17 cellular contexts compared by ENCODE assay signal in genomic region chr10:14611971-14612693, GRCh38.
DNase-seq lines count a peak whose midpoint lies in the region; ATAC-seq, FAIRE-seq and TF ChIP-seq lines count a peak whose summit lies in the region.
"Had no signal": no experiment of that assay in that cellular context is flagged by ENCODE, and none has a peak within 500 bp of the region (broad histone marks: within the 10 kb centered on the region; RNA-seq: fewer than 3 reads in every experiment).

No MANE protein-coding gene starts in this region.

- in situ Hi-C loops in ACHN (cut with HindIII; ENCODE audit: low pct_ligation_motif_present, low pct_unique_long_range_greater_than_20kb, low sequenced_read_pairs) = no loop called here
- in situ Hi-C loops in HepG2 (cut with HindIII; ENCODE audit: extremely low pct_ligation_motif_present, low pct_unique_long_range_greater_than_20kb) = no loop called here

- DNase-seq in ACHN = peak; percentile 83
- peak; percentile 1 for DNase-seq in MM.1S
- peak; percentile 55 for DNase-seq in HepG2 (ENCODE audit: low spot score)
- no peak for DNase-seq in OCI-M1 (lab: John Stamatoyannopoulos, UW)
- DNase-seq in lower leg skin (ENCODE audit: low spot score in 2 of 2) = no peak
- no peak for DNase-seq in SJCRH30
- no peak for DNase-seq in activated naive CD8-positive, alpha-beta T cell treated with anti-CD3 and anti-CD28 coated beads, Interleukin-2, amount 50 U/mL, for 24 hours
- DNase-seq: activated CD4-positive, alpha-beta T cell treated with anti-CD3 and anti-CD28 coated beads for 48 hours; DND-41; left ventricle myocardium inferior; MG63; stimulated activated CD4-positive, alpha-beta T cell treated with anti-CD3 and anti-CD28 coated beads, Interleukin-12 subunit alpha, Interleukin-12 subunit beta, amount 100 ng/mL, for 4 hours; T-helper 1 cell; tibial artery had no signal

- H3K4me1 Mint-ChIP-seq in activated naive CD8-positive, alpha-beta T cell treated with anti-CD3 and anti-CD28 coated beads, Interleukin-2, amount 50 U/mL, for 24 hours = peaks cover 42% of the 10 kb centered on the region

- H3K4me3 ChIP-seq in MM.1S (ENCODE audit: low read length) (no peak overlapping the region), HepG2 (replicated peaks in 1 of 3; ENCODE audit: insufficient read depth in 1 of 3, low read depth in 2 of 3, low read length in 3 of 3) (peak overlapping the region in 2 of 3 experiments; percentile 17 to 33; a peak in 3 of 6 replicates), lower leg skin (ENCODE audit: low read depth, poor library complexity, severe bottlenecking) (no peak overlapping the region), SJCRH30 (no peak overlapping the region)
- H3K4me3 ChIP-seq: ascending aorta, gastroesophageal sphincter, left ventricle myocardium inferior, MG63, tibial artery had no signal

- no peak overlapping the region for H2AFZ ChIP-seq in MM.1S (ENCODE audit: low read length)
- H2AFZ ChIP-seq in HepG2 (ENCODE audit: low read length) = no peak overlapping the region

- H3K27me3 ChIP-seq in MM.1S (replicated peaks; ENCODE audit: insufficient read depth, low read length) (no peaks in the 10 kb centered on the region), HepG2 (ENCODE audit: control insufficient read depth in 1 of 2, insufficient read depth in 2 of 2, low read length in 2 of 2) (no peaks in the 10 kb centered on the region), SJCRH30 (no peaks in the 10 kb centered on the region)
- H3K27me3 ChIP-seq: ascending aorta, gastroesophageal sphincter, MG63, tibial artery had no signal

- H3K9ac ChIP-seq in MM.1S (ENCODE audit: low read length) (no peak overlapping the region), HepG2 (ENCODE audit: insufficient read depth, low read depth, low read length) (no peak overlapping the region)

- no peaks in the 10 kb centered on the region for H3K27me3 Mint-ChIP-seq in activated naive CD8-positive, alpha-beta T cell treated with anti-CD3 and anti-CD28 coated beads, Interleukin-2, amount 50 U/mL, for 24 hours

- BruUV-seq in HepG2 (replicated peaks; lab: Mats Ljungman, UMichigan) = no TSS peak

- H3K27ac ChIP-seq in MM.1S (ENCODE audit: low read length) = no peak overlapping the region
- peak overlapping the region; percentile 65 for H3K27ac ChIP-seq in HepG2 (ENCODE audit: extremely low read length, insufficient read depth, low read length)
- H3K27ac ChIP-seq in SJCRH30 = no peak overlapping the region
- H3K27ac ChIP-seq: ascending aorta, gastroesophageal sphincter, left ventricle myocardium inferior, tibial artery had no signal

- no peak overlapping the region for H3K4me3 Mint-ChIP-seq in activated naive CD8-positive, alpha-beta T cell treated with anti-CD3 and anti-CD28 coated beads, Interleukin-2, amount 50 U/mL, for 24 hours

- POLR2A ChIA-PET in HepG2 (lab: Yijun Ruan, JAX) = interaction anchor here (1.1 to 2.0 kb wide), 3 partner anchors 24 to 62 kb away, joined by 3 to 6 read pairs (median 4); no protein-coding TSS in a partner anchor

- peaks cover 3% of the 10 kb centered on the region for H3K9me3 Mint-ChIP-seq in activated naive CD8-positive, alpha-beta T cell treated with anti-CD3 and anti-CD28 coated beads, Interleukin-2, amount 50 U/mL, for 24 hours

- WGBS in HepG2 (ENCODE audit: low lambda C conversion rate) = 0% methylated on average over 2 of the region's 2 CpGs
- WGBS in lower leg skin, 2 donors = 25 to 27% methylated on average over 2 of the region's 2 CpGs

- no peak for TF ChIP-seq RAD21 in HepG2 (CRISPR knock-in tag; IDR thresholded peaks at IDR 0.05)

- H3K4me2 ChIP-seq in MM.1S (ENCODE audit: low read depth, low read length) = no peak overlapping the region
- peak overlapping the region; percentile 52 for H3K4me2 ChIP-seq in HepG2 (ENCODE audit: low read depth, low read length)

- H3K9me2 ChIP-seq in MM.1S (replicated peaks; ENCODE audit: insufficient read depth, low read length) = no peaks in the 10 kb centered on the region

- peak; percentile 76 for FAIRE-seq in HepG2 (lab: Jason Lieb, UNC)

- H3K79me2 ChIP-seq in MM.1S (ENCODE audit: low read length) (no peaks in the 10 kb centered on the region), HepG2 (ENCODE audit: insufficient read depth, low read length) (no peaks in the 10 kb centered on the region)

- H3K9me3 ChIP-seq in MM.1S (replicated peaks; ENCODE audit: insufficient read depth, low read length) (no peaks in the 10 kb centered on the region), HepG2 (ENCODE audit: low read length) (no peaks in the 10 kb centered on the region), SJCRH30 (replicated peaks) (no peaks in the 10 kb centered on the region)
- H3K9me3 ChIP-seq: ascending aorta, gastroesophageal sphincter, left ventricle myocardium inferior, MG63, tibial artery had no signal

- no peak; a peak in 1 of 4 replicates for TF ChIP-seq EP300 in HepG2 (IDR thresholded peaks at IDR 0.05; ENCODE audit: low read depth in 2 of 2, low read length in 2 of 2)
- no peak for TF ChIP-seq EP300 in HepG2 (CRISPR knock-in tag; IDR thresholded peaks at IDR 0.05; ENCODE audit: borderline replicate concordance)

- H3K36me3 ChIP-seq in MM.1S (replicated peaks; ENCODE audit: insufficient read depth, low read length) (no peaks in the 10 kb centered on the region; the same call in 1 of the 2 replicates), HepG2 (replicated peaks in 1 of 2; ENCODE audit: control insufficient read depth in 1 of 2, insufficient read depth in 2 of 2, low read length in 2 of 2) (no peaks in the 10 kb centered on the region), SJCRH30 (no peaks in the 10 kb centered on the region)
- H3K36me3 ChIP-seq: ascending aorta, gastroesophageal sphincter, left ventricle myocardium inferior, MG63, tibial artery had no signal

- H3F3A ChIP-seq in MM.1S (ENCODE audit: insufficient read depth, low read length) = 0 out of 2 replicates have a peak, but pooled peaks cover 5% of the 10 kb centered on the region

- peaks cover 16% of the 10 kb centered on the region for H3K4me1 ChIP-seq in MM.1S (ENCODE audit: low read length)
- H3K4me1 ChIP-seq in HepG2 (ENCODE audit: insufficient read depth, low read length) = peaks cover 59% of the 10 kb centered on the region
- H3K4me1 ChIP-seq in SJCRH30 = peaks cover 15% of the 10 kb centered on the region
- H3K4me1 ChIP-seq: ascending aorta had no signal

- CTCF ChIA-PET in HepG2 (lab: Yijun Ruan, JAX; ENCODE audit: low intra/inter-chr PET ratio, low total read pairs) = no interaction called here

- TF ChIP-seq POLR2A in HepG2 (IDR thresholded peaks at IDR 0.05; ENCODE audit: insufficient read depth in 1 of 2, low read depth in 2 of 2, low read length in 2 of 2) = no peak
- TF ChIP-seq POLR2A in lower leg skin (IDR thresholded peaks at IDR 0.05) = no peak

- H3K27ac Mint-ChIP-seq in activated naive CD8-positive, alpha-beta T cell treated with anti-CD3 and anti-CD28 coated beads, Interleukin-2, amount 50 U/mL, for 24 hours = no peak overlapping the region

- no peaks in the 10 kb centered on the region for H3K36me3 Mint-ChIP-seq in activated naive CD8-positive, alpha-beta T cell treated with anti-CD3 and anti-CD28 coated beads, Interleukin-2, amount 50 U/mL, for 24 hours (ENCODE audit: low read depth)

- H4K20me1 ChIP-seq in MM.1S (ENCODE audit: insufficient read depth, low read length) = no peaks in the 10 kb centered on the region
- H4K20me1 ChIP-seq in HepG2 (ENCODE audit: insufficient read depth, low read length) = no peaks in the 10 kb centered on the region

- ATAC-seq in GM21423 (IDR thresholded peaks at IDR 0.05; ENCODE audit: unreplicated experiment) (peak; percentile 53), HepG2 (peak; percentile 96)
- ATAC-seq in activated naive CD8-positive, alpha-beta T cell treated with anti-CD3 and anti-CD28 coated beads, Interleukin-2, amount 50 U/mL, for 24 hours = no peak
- ATAC-seq: gastroesophageal sphincter had no signal

- intact Hi-C loops in HepG2 (cut with micrococcal nuclease; ENCODE audit: unreplicated experiment) = no loop called here
- intact Hi-C loops in lower leg skin (cut with DNase I; ENCODE audit: low total_unique reads) = no loop called here

- TF ChIP-seq CTCF in MM.1S (IDR thresholded peaks at IDR 0.05; ENCODE audit: low read length) (no peak), HepG2 (CRISPR knock-in tag; IDR thresholded peaks at IDR 0.05) (no peak), lower leg skin (IDR thresholded peaks at IDR 0.05) (no peak)

TF ChIP-seq in HepG2, 621 proteins besides CTCF, POLR2A, EP300 and RAD21 (continues in another document):
- TF ChIP-seq, protein P1, sequence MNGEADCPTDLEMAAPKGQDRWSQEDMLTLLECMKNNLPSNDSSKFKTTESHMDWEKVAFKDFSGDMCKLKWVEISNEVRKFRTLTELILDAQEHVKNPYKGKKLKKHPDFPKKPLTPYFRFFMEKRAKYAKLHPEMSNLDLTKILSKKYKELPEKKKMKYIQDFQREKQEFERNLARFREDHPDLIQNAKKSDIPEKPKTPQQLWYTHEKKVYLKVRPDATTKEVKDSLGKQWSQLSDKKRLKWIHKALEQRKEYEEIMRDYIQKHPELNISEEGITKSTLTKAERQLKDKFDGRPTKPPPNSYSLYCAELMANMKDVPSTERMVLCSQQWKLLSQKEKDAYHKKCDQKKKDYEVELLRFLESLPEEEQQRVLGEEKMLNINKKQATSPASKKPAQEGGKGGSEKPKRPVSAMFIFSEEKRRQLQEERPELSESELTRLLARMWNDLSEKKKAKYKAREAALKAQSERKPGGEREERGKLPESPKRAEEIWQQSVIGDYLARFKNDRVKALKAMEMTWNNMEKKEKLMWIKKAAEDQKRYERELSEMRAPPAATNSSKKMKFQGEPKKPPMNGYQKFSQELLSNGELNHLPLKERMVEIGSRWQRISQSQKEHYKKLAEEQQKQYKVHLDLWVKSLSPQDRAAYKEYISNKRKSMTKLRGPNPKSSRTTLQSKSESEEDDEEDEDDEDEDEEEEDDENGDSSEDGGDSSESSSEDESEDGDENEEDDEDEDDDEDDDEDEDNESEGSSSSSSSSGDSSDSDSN (CRISPR knock-in tag; IDR thresholded peaks at IDR 0.05) = no peak
- TF ChIP-seq RCOR2 (CRISPR knock-in tag; IDR thresholded peaks at IDR 0.05) (no peak), ZNF263 (CRISPR knock-in tag; IDR thresholded peaks at IDR 0.05) (peak; percentile 50; the same call in 1 of the 2 replicates), NKX3-1 (CRISPR knock-in tag; IDR thresholded peaks at IDR 0.05) (no peak), ZNF746 (CRISPR knock-in tag; IDR thresholded peaks at IDR 0.05) (no peak), HNRNPUL1 (IDR thresholded peaks at IDR 0.05; ENCODE audit: low read depth, low read length) (0 out of 2 replicates have a peak, but pooled peaks have one; percentile 20), SP2 (CRISPR knock-in tag; IDR thresholded peaks at IDR 0.05) (no peak), KLF13 (CRISPR knock-in tag; IDR thresholded peaks at IDR 0.05) (no peak), ZNF781 (CRISPR knock-in tag; IDR thresholded peaks at IDR 0.05; ENCODE audit: borderline replicate concordance, not compliant biosample characterization) (no peak), RARA (CRISPR knock-in tag; IDR thresholded peaks at IDR 0.05) (0 out of 2 replicates have a peak, but pooled peaks have one; percentile 13)

Comparison
In these comparisons a context has a peak if more than half of its experiments do, and no peak if none do; other contexts are left out.
1. DNase-seq: peak in ACHN (single experiment), MM.1S (single experiment) and HepG2 (single experiment); none in OCI-M1 (single experiment), lower leg skin (0 of 2), SJCRH30 (0 of 2) and activated naive CD8-positive, alpha-beta T cell treated with anti-CD3 and anti-CD28 coated beads, Interleukin-2, amount 50 U/mL, for 24 hours (single experiment).
2. H3K4me3 ChIP-seq: peak in HepG2 (2 of 3); none in MM.1S (single experiment), lower leg skin (single experiment) and SJCRH30 (single experiment).